ENCODE assay signal across 10 cellular contexts in the genomic region with DNA sequence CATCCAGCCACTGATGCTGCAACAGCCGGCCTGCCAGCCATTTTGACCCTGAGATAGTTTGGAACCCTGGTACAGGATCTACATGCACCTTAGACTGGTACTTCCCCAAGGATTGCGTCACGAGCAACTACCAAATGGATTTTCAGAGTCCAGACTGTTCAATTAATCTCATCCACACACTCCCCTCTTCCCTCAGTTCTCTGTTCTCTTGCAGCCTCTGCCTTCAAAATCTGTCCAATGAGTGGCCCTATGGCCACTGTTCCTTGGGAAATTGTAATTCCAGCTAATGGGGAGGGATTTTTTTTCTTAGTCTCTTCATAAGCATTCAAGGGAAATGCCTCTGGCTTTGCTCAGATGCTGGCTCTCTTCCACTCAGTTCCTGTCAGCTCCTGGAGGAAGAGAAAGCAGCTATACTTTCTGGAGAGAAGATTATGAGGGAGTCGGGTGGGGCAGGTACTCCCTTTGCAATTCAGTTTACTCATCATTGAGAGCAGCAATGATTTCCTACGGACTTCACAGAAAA. TPM values are rescaled to one million over a fixed set of nuclear protein-coding genes. Genes with fewer than 3 reads are reported as not detected.
DNase-seq lines count a peak whose midpoint lies in the region; ATAC-seq and TF ChIP-seq lines count a peak whose summit lies in the region.
"Had no signal": no experiment of that assay in that cellular context is flagged by ENCODE, and none has a peak within 500 bp of the region (broad histone marks: within the 10 kb centered on the region; RNA-seq: fewer than 3 reads in every experiment).

No MANE protein-coding gene starts in this region.

- no peaks in the 10 kb centered on the region for H3K4me1 Mint-ChIP-seq in stimulated activated naive B cell treated with anti-CD40 and anti-IgM and Interleukin-4, amounts not matched to agents 10 μg/mL and 1 μg/mL and 100 μg/mL, for 72 hours
- no peaks in the 10 kb centered on the region for H3K4me1 Mint-ChIP-seq in T-cell

- no peak overlapping the region for H3K4me2 ChIP-seq in trophoblast cell (ENCODE audit: low read length)

- no peak overlapping the region for H3K27ac ChIP-seq in trophoblast cell (ENCODE audit: low read depth, low read length)

- H3K18ac ChIP-seq in trophoblast cell (ENCODE audit: low read length), result no peak overlapping the region

- H3K27me3 Mint-ChIP-seq in stimulated activated naive B cell treated with anti-CD40 and anti-IgM and Interleukin-4, amounts not matched to agents 10 μg/mL and 1 μg/mL and 100 μg/mL, for 72 hours, result no peaks in the 10 kb centered on the region
- H3K27me3 Mint-ChIP-seq in T-cell, result no peaks in the 10 kb centered on the region

- WGBS in trophoblast cell (ENCODE audit: extremely low coverage, insufficient coverage, insufficient read length), result no CpG with 5 or more reads among the region's 5 CpGs

- no peak for TF ChIP-seq CTCF in AG09309 (IDR thresholded peaks at IDR 0.05; ENCODE audit: control insufficient read depth, insufficient read depth, low read depth, low read length, missing control alignments)

- POLR2A ChIA-PET in T-cell (lab: Charles Lee), result no interaction called here

- no peaks in the 10 kb centered on the region for H3K4me1 ChIP-seq in trophoblast cell (ENCODE audit: control insufficient read depth in 1 of 2, insufficient read depth in 2 of 2, low read length in 2 of 2)

- no peak overlapping the region for H3K27ac Mint-ChIP-seq in stimulated activated naive B cell treated with anti-CD40 and anti-IgM and Interleukin-4, amounts not matched to agents 10 μg/mL and 1 μg/mL and 100 μg/mL, for 72 hours
- no peak overlapping the region for H3K27ac Mint-ChIP-seq in T-cell

- no peak overlapping the region for H3K23ac ChIP-seq in trophoblast cell (ENCODE audit: low read length)

- CTCF ChIA-PET in T-cell (lab: Charles Lee), result no interaction called here

- no peak overlapping the region for H4K12ac ChIP-seq in trophoblast cell (ENCODE audit: low read depth, low read length)

- no peak overlapping the region for H2BK12ac ChIP-seq in trophoblast cell (ENCODE audit: low read length)

- H2BK120ac ChIP-seq in trophoblast cell (ENCODE audit: insufficient read depth, low read length, poor library complexity), result no peak overlapping the region

- no peak overlapping the region for H2AK5ac ChIP-seq in trophoblast cell (ENCODE audit: low read length)

- no peak overlapping the region for H4K8ac ChIP-seq in trophoblast cell (ENCODE audit: low read depth, low read length)

- no peaks in the 10 kb centered on the region for H3K79me1 ChIP-seq in trophoblast cell (ENCODE audit: low read length)

- no peak overlapping the region for H4K91ac ChIP-seq in trophoblast cell (ENCODE audit: low read depth, low read length)

- DNase-seq in AG09309 (ENCODE audit: low read depth) (peak; percentile 96), fibroblast of the conjunctiva (ENCODE audit: low read depth) (peak; percentile 91), trophoblast cell (peak; percentile 59 to 66), T-cell (no peak)
- no peak for DNase-seq in stimulated activated naive B cell treated with anti-CD40 and anti-IgM and Interleukin-4, amounts not matched to agents 10 μg/mL and 1 μg/mL and 100 μg/mL, for 72 hours
- DNase-seq: MM.1S; stimulated activated CD4-positive, alpha-beta T cell treated with anti-CD3 and anti-CD28 coated beads, Interleukin-12 subunit alpha, Interleukin-12 subunit beta, amount 100 ng/mL, for 4 hours had no signal

- no peak overlapping the region for H3K14ac ChIP-seq in trophoblast cell (ENCODE audit: low read length)

- no peak overlapping the region for H3K4me3 Mint-ChIP-seq in stimulated activated naive B cell treated with anti-CD40 and anti-IgM and Interleukin-4, amounts not matched to agents 10 μg/mL and 1 μg/mL and 100 μg/mL, for 72 hours
- H3K4me3 Mint-ChIP-seq in T-cell, result no peak overlapping the region

- no peaks in the 10 kb centered on the region for H3K79me2 ChIP-seq in trophoblast cell (ENCODE audit: control insufficient read depth, insufficient read depth, low read length, poor library complexity)

- no peaks in the 10 kb centered on the region for H3K27me3 ChIP-seq in trophoblast cell (ENCODE audit: insufficient read depth, low read length)

- no peaks in the 10 kb centered on the region for H3K9me3 ChIP-seq in trophoblast cell (ENCODE audit: insufficient read depth, low read depth, low read length)

- ATAC-seq in SK-N-SH treated with all-trans-retinoic acid at 6 μM for 48 hours, result peak; percentile 88
- no peak for ATAC-seq in HG02623 (IDR thresholded peaks at IDR 0.05; ENCODE audit: unreplicated experiment)
- no peak for ATAC-seq in stimulated activated naive B cell treated with anti-CD40 and anti-IgM and Interleukin-4, amounts not matched to agents 10 μg/mL and 1 μg/mL and 100 μg/mL, for 72 hours (replicated peaks)
- ATAC-seq in T-cell (replicated peaks in 1 of 4), result no peak
- no peak for ATAC-seq in HG03520 (IDR thresholded peaks at IDR 0.05; ENCODE audit: unreplicated experiment)

- H3K9me3 Mint-ChIP-seq in stimulated activated naive B cell treated with anti-CD40 and anti-IgM and Interleukin-4, amounts not matched to agents 10 μg/mL and 1 μg/mL and 100 μg/mL, for 72 hours, result peaks cover 3 to 8% of the 10 kb centered on the region in 2 donors
- peaks cover 6 to 9% (median 9%) of the 10 kb centered on the region in 3 donors for H3K9me3 Mint-ChIP-seq in T-cell

- no peak overlapping the region for H2BK5ac ChIP-seq in trophoblast cell (ENCODE audit: low read depth, low read length, poor library complexity)

- no peak overlapping the region for H2AFZ ChIP-seq in trophoblast cell (ENCODE audit: insufficient read depth, low read length, poor library complexity)

- H3K9ac ChIP-seq in trophoblast cell (ENCODE audit: low read length), result no peak overlapping the region

- H3K4me3 ChIP-seq in AG09309 (ENCODE audit: control insufficient read depth, low read depth, low read length) (no peak overlapping the region), trophoblast cell (ENCODE audit: low read depth, low read length) (no peak overlapping the region)

- no peak overlapping the region for H3K4ac ChIP-seq in trophoblast cell (ENCODE audit: low read depth, low read length)

- H3K36me3 Mint-ChIP-seq in stimulated activated naive B cell treated with anti-CD40 and anti-IgM and Interleukin-4, amounts not matched to agents 10 μg/mL and 1 μg/mL and 100 μg/mL, for 72 hours, result peaks cover 4 to 10% of the 10 kb centered on the region in 2 donors
- H3K36me3 Mint-ChIP-seq in T-cell, result peaks cover 5% of the 10 kb centered on the region

- no peaks in the 10 kb centered on the region for H3K36me3 ChIP-seq in trophoblast cell (ENCODE audit: control insufficient read depth in 1 of 2, insufficient read depth in 2 of 2, low read length in 2 of 2)

TF ChIP-seq in SK-N-SH treated with all-trans-retinoic acid at 6 μM for 48 hours, 23 proteins besides CTCF, POLR2A, EP300 and RAD21:
- TF ChIP-seq TOX (CRISPR knock-in tag; IDR thresholded peaks at IDR 0.05; ENCODE audit: borderline replicate concordance) (0 out of 2 replicates have a peak, but pooled peaks have one; percentile 59), ISL1 (CRISPR knock-in tag; IDR thresholded peaks at IDR 0.05) (no peak)
- TF ChIP-seq, protein P1, sequence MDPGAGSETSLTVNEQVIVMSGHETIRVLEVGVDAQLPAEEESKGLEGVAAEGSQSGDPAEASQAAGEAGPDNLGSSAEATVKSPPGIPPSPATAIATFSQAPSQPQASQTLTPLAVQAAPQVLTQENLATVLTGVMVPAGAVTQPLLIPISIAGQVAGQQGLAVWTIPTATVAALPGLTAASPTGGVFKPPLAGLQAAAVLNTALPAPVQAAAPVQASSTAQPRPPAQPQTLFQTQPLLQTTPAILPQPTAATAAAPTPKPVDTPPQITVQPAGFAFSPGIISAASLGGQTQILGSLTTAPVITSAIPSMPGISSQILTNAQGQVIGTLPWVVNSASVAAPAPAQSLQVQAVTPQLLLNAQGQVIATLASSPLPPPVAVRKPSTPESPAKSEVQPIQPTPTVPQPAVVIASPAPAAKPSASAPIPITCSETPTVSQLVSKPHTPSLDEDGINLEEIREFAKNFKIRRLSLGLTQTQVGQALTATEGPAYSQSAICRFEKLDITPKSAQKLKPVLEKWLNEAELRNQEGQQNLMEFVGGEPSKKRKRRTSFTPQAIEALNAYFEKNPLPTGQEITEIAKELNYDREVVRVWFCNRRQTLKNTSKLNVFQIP (CRISPR knock-in tag; IDR thresholded peaks at IDR 0.05; ENCODE audit: borderline replicate concordance, low read depth), result peak; percentile 52; the same call in 1 of the 2 replicates

RNA-seq across cellular contexts. Expression of gene UAP1, which starts 19.8 kb away (rescaled TPM):
- 39.2 and 40.5 TPM in 2 replicates for polyA plus RNA-seq in trophoblast cell (2013)
- 10 to 100 TPM; 16.7 to 39.1 (median 19.2) TPM for total RNA-seq in T-cell

RNA-seq across cellular contexts. Expression of gene UHMK1, which starts 44.1 kb away (rescaled TPM):
- polyA plus RNA-seq in trophoblast cell (2013), result 10.8 TPM in 2 replicates
- total RNA-seq in T-cell, result 10 to 100 TPM; 55.8 to 65.8 (median 60.0) TPM

Comparison
In these comparisons a context has a peak if more than half of its experiments do, and no peak if none do; other contexts are left out.
1. DNase-seq: peak in AG09309 (single experiment), fibroblast of the conjunctiva (single experiment) and trophoblast cell (2 of 2); none in stimulated activated naive B cell treated with anti-CD40 and anti-IgM and Interleukin-4, amounts not matched to agents 10 μg/mL and 1 μg/mL and 100 μg/mL, for 72 hours (single experiment) and T-cell (0 of 34).